ENCODE assay signal across 8 cellular contexts in genomic region chr6:33633084-33633461, GRCh38. TPM values are rescaled to one million over a fixed set of nuclear protein-coding genes. Genes with fewer than 3 reads are reported as not detected.
DNase-seq lines count a peak whose midpoint lies in the region; ATAC-seq and TF ChIP-seq lines count a peak whose summit lies in the region.

No MANE protein-coding gene starts in this region.

- H3K9me3 Mint-ChIP-seq in CD14-positive monocyte (peaks cover 2 to 15% (median 5%) of the 10 kb centered on the region in 7 donors), neural crest cell (no peaks in the 10 kb centered on the region)
- no peaks in the 10 kb centered on the region for H3K9me3 Mint-ChIP-seq in dendritic cell treated with granulocyte-macrophage colony-stimulating factor and Interleukin-4, amounts not matched to agents 40 ng/mL and 50 ng/mL, for 4 days

- H3K27me3 Mint-ChIP-seq in CD14-positive monocyte (ENCODE audit: low read depth in 3 of 3): peaks cover 33 to 39% (median 36%) of the 10 kb centered on the region in 3 donors
- H3K27me3 Mint-ChIP-seq in dendritic cell treated with granulocyte-macrophage colony-stimulating factor and Interleukin-4, amounts not matched to agents 40 ng/mL and 50 ng/mL, for 4 days: peaks cover 40% of the 10 kb centered on the region
- H3K27me3 Mint-ChIP-seq in neural crest cell (ENCODE audit: low read depth): peaks cover 35% of the 10 kb centered on the region

- H3K4me3 Mint-ChIP-seq in CD14-positive monocyte (peak overlapping the region; percentile 70 to 91), neural crest cell (peak overlapping the region; percentile 76)
- H3K4me3 Mint-ChIP-seq in dendritic cell treated with granulocyte-macrophage colony-stimulating factor and Interleukin-4, amounts not matched to agents 40 ng/mL and 50 ng/mL, for 4 days: peak overlapping the region; percentile 57

- no peaks in the 10 kb centered on the region for H3K36me3 ChIP-seq in HUES64 (ENCODE audit: insufficient read depth, low read length)

- H3K36me3 Mint-ChIP-seq in CD14-positive monocyte: peaks cover 9 to 14% of the 10 kb centered on the region in 2 donors
- H3K36me3 Mint-ChIP-seq in dendritic cell treated with granulocyte-macrophage colony-stimulating factor and Interleukin-4, amounts not matched to agents 40 ng/mL and 50 ng/mL, for 4 days (ENCODE audit: low read depth): no peaks in the 10 kb centered on the region
- H3K36me3 Mint-ChIP-seq in neural crest cell (ENCODE audit: low read depth): no peaks in the 10 kb centered on the region

- peaks cover 32% of the 10 kb centered on the region for H3K4me1 ChIP-seq in HUES64 (ENCODE audit: insufficient read depth, low read length)

- intact Hi-C loops in CD14-positive monocyte (cut with micrococcal nuclease): no loop called here
- intact Hi-C loops in dendritic cell treated with granulocyte-macrophage colony-stimulating factor and Interleukin-4, amounts not matched to agents 40 ng/mL and 50 ng/mL, for 4 days (cut with micrococcal nuclease): no loop called here

- H3K27ac ChIP-seq in HUES64 (ENCODE audit: low read depth, low read length): no peak overlapping the region

- ATAC-seq in HG02870 (IDR thresholded peaks at IDR 0.05; ENCODE audit: unreplicated experiment): no peak
- ATAC-seq in HG02852 (IDR thresholded peaks at IDR 0.05; ENCODE audit: unreplicated experiment): no peak

- H3K9ac ChIP-seq in HUES64 (ENCODE audit: low read depth, low read length): peak overlapping the region; percentile 17; the same call in 1 of the 2 replicates

- WGBS in HUES64: 15% methylated on average over 21 of the region's 21 CpGs

- H3K9me3 ChIP-seq in HUES64 (ENCODE audit: insufficient read depth, low read depth, low read length): no peaks in the 10 kb centered on the region

- peak overlapping the region in 4 of 7 donors; percentile 19 to 64 (median 32) for H3K27ac Mint-ChIP-seq in CD14-positive monocyte
- H3K27ac Mint-ChIP-seq in dendritic cell treated with granulocyte-macrophage colony-stimulating factor and Interleukin-4, amounts not matched to agents 40 ng/mL and 50 ng/mL, for 4 days: peak overlapping the region; percentile 76
- no peak overlapping the region for H3K27ac Mint-ChIP-seq in neural crest cell (ENCODE audit: unreplicated experiment)

- H3K4me1 Mint-ChIP-seq in CD14-positive monocyte (peaks cover 22% of the 10 kb centered on the region), neural crest cell (peaks cover 29% of the 10 kb centered on the region)
- H3K4me1 Mint-ChIP-seq in dendritic cell treated with granulocyte-macrophage colony-stimulating factor and Interleukin-4, amounts not matched to agents 40 ng/mL and 50 ng/mL, for 4 days (ENCODE audit: low read depth): peaks cover 40% of the 10 kb centered on the region

- H3K4me3 ChIP-seq in HUES64 (ENCODE audit: low read length): peak overlapping the region; percentile 58

- DNase-seq in CD14-positive monocyte (ENCODE audit: low spot score) (no peak), neural crest cell (ENCODE audit: low read depth, low spot score) (no peak), DMS79 treated with DMSO at 0.1 percent for 48 hours (lab: John Stamatoyannopoulos, UW) (no peak), middle frontal gyrus (ENCODE audit: extremely low spot score, low spot score) (no peak)

- peaks cover 14% of the 10 kb centered on the region for H3K27me3 ChIP-seq in HUES64 (ENCODE audit: insufficient read depth, low read length)

- TF ChIP-seq CTCF in CD14-positive monocyte (IDR thresholded peaks at IDR 0.05): no peak
- TF ChIP-seq CTCF in neural crest cell (conservative IDR thresholded peaks at IDR 0.05): no peak

RNA-seq across cellular contexts. Expression of gene ITPR3, which starts 12.0 kb away (rescaled TPM):
- polyA plus RNA-seq in CD14-positive monocyte: not detected
- 11.4 TPM for polyA plus RNA-seq in HUES64 (2013, experiment 1 of 2)
- polyA plus RNA-seq in HUES64 (2013, experiment 2 of 2): 12.3 TPM
- total RNA-seq in neural crest cell: 16.0 TPM in 2 replicates

RNA-seq across cellular contexts. Expression of gene BAK1, which starts 53.0 kb away (rescaled TPM):
- polyA plus RNA-seq in CD14-positive monocyte: 10 to 100 TPM; 27.8 to 34.0 TPM
- 36.2 TPM for polyA plus RNA-seq in HUES64 (2013, experiment 1 of 2)
- 35.6 TPM for polyA plus RNA-seq in HUES64 (2013, experiment 2 of 2)
- 29.9 and 32.9 TPM in 2 replicates for total RNA-seq in neural crest cell
